25 cellular contexts compared by ENCODE assay signal in the genomic region with DNA sequence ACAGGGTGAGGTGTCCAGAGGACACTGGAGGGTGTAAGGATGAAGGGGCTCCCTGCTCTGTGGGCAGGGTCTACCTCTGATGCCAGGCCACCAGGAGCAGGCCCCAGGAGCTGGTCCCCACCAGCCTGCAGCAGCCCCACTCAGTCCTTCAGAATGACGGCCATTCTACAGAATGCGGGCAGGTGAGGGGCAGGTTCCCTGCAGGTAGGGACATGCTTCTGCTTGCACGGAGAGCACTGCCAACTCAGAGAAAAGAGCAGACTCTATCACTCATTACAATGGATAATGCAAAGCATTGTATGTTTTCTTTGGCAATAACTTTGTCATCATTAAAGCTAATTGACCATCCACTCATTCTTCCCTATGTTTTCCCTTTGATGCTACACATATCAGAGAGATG. TPM values are rescaled to one million over a fixed set of nuclear protein-coding genes. Genes with fewer than 3 reads are reported as not detected.
"Had no signal": no experiment of that assay in that cellular context is flagged by ENCODE, and none has a peak within 500 bp of the region (broad histone marks: within the 10 kb centered on the region; RNA-seq: fewer than 3 reads in every experiment).

No MANE protein-coding gene starts in this region.

- H3K4me1 Mint-ChIP-seq: activated naive CD4-positive, alpha-beta T cell treated with anti-CD3 and anti-CD28 coated beads, Interleukin-2, amount 10 ng/mL, durations not matched to agents 7 days and 5 days; immature natural killer cell had no signal

- H3K4me3 Mint-ChIP-seq: activated naive CD4-positive, alpha-beta T cell treated with anti-CD3 and anti-CD28 coated beads, Interleukin-2, amount 10 ng/mL, durations not matched to agents 7 days and 5 days; activated T-cell treated with anti-CD3 and anti-CD28 coated beads, Interleukin-2, amount 50 U/mL, for 4 hours; immature natural killer cell; natural killer cell; stimulated activated naive CD8-positive, alpha-beta T cell treated with anti-CD3 and anti-CD28 coated beads, Interleukin-15, Interleukin-2, amounts not matched to agents 100 ng/mL and 50 ng/mL, for 24 hours; T-helper 1 cell treated with Interleukin-12 subunit alpha and Interleukin-12 subunit beta and Interleukin-4 antibody, amounts not matched to agents 30 μg/mL and 1 μg/mL, for 36 hours; WTC11 had no signal

- H3K4me1 ChIP-seq: left lung, pancreas, psoas muscle, right atrium auricular region, tibial artery had no signal

- H3K27me3 ChIP-seq: hepatocyte, left lung, pancreas, right atrium auricular region, tibial artery had no signal

- H3K4me3 ChIP-seq: hepatocyte, left lung, lung, pancreas, psoas muscle, right atrium auricular region, tibial artery had no signal

- H3K27me3 Mint-ChIP-seq: activated naive CD4-positive, alpha-beta T cell treated with anti-CD3 and anti-CD28 coated beads, Interleukin-2, amount 10 ng/mL, durations not matched to agents 7 days and 5 days; stimulated activated naive CD8-positive, alpha-beta T cell treated with anti-CD3 and anti-CD28 coated beads, Interleukin-15, Interleukin-2, amounts not matched to agents 100 ng/mL and 50 ng/mL, for 24 hours had no signal

- H3K27ac ChIP-seq: hepatocyte, left lung, pancreas, psoas muscle, right atrium auricular region, tibial artery had no signal

- FAIRE-seq: pancreas had no signal

- DNase-seq: activated CD4-positive, alpha-beta T cell treated with anti-CD3 and anti-CD28 coated beads, Interleukin-2, amount 50 U/mL, for 4 hours; activated CD8-positive, alpha-beta memory T cell treated with anti-CD3 and anti-CD28 coated beads for 24 hours; activated CD8-positive, alpha-beta memory T cell treated with anti-CD3 and anti-CD28 coated beads, Interleukin-2, amount 50 U/mL, for 48 hours; activated naive CD4-positive, alpha-beta T cell treated with anti-CD3 and anti-CD28 coated beads, Interleukin-2, amount 10 ng/mL, durations not matched to agents 7 days and 5 days; activated T-cell treated with anti-CD3 and anti-CD28 coated beads, Interleukin-2, amount 50 U/mL, for 4 hours; amygdala; erythroblast; foreskin melanocyte; glutamatergic neuron; immature natural killer cell; left lung; natural killer cell; pancreas; psoas muscle; stimulated activated CD4-positive, alpha-beta T cell treated with anti-CD3 and anti-CD28 coated beads, Interleukin-1b, Interleukin-23, amount 100 ng/mL, for 48 hours; tibial artery had no signal

- H2AFZ ChIP-seq: hepatocyte had no signal

- H3K9me3 Mint-ChIP-seq: activated naive CD4-positive, alpha-beta T cell treated with anti-CD3 and anti-CD28 coated beads, Interleukin-2, amount 10 ng/mL, durations not matched to agents 7 days and 5 days; activated T-cell treated with anti-CD3 and anti-CD28 coated beads, Interleukin-2, amount 50 U/mL, for 4 hours; immature natural killer cell; natural killer cell; stimulated activated naive CD8-positive, alpha-beta T cell treated with anti-CD3 and anti-CD28 coated beads, Interleukin-15, Interleukin-2, amounts not matched to agents 100 ng/mL and 50 ng/mL, for 24 hours; T-helper 1 cell treated with Interleukin-12 subunit alpha and Interleukin-12 subunit beta and Interleukin-4 antibody, amounts not matched to agents 30 μg/mL and 1 μg/mL, for 36 hours; WTC11 had no signal

- H3K4me2 ChIP-seq: hepatocyte had no signal

- H3K27ac Mint-ChIP-seq: activated naive CD4-positive, alpha-beta T cell treated with anti-CD3 and anti-CD28 coated beads, Interleukin-2, amount 10 ng/mL, durations not matched to agents 7 days and 5 days; immature natural killer cell; natural killer cell; stimulated activated naive CD8-positive, alpha-beta T cell treated with anti-CD3 and anti-CD28 coated beads, Interleukin-15, Interleukin-2, amounts not matched to agents 100 ng/mL and 50 ng/mL, for 24 hours; T-helper 1 cell treated with Interleukin-12 subunit alpha and Interleukin-12 subunit beta and Interleukin-4 antibody, amounts not matched to agents 30 μg/mL and 1 μg/mL, for 36 hours; WTC11 had no signal

- H3K79me2 ChIP-seq: hepatocyte had no signal

- H3K9me3 ChIP-seq: left lung, pancreas, psoas muscle, right atrium auricular region, tibial artery had no signal

- ATAC-seq: activated T-cell treated with anti-CD3 and anti-CD28 coated beads, Interleukin-2, amount 50 U/mL, for 4 hours; left lung; natural killer cell; pancreas; psoas muscle; WTC11 had no signal

RNA-seq across cellular contexts. Expression of gene BARHL1, which starts 48.4 kb away (rescaled TPM):
- total RNA-seq: activated T-cell treated with anti-CD3 and anti-CD28 coated beads, Interleukin-2, amount 50 U/mL, for 4 hours; cardiac septum; chondrocyte; hepatocyte; left lung; lung; natural killer cell; pancreas; psoas muscle; right atrium auricular region; urinary bladder had no signal
- polyA plus RNA-seq: hepatocyte, immature natural killer cell, lung, psoas muscle, urinary bladder had no signal
